In genomic region chr13:112634102-112634501, GRCh38 we compare ENCODE assay signal across 14 cellular contexts.
"Had no signal": no experiment of that assay in that cellular context is flagged by ENCODE, and none has a peak within 500 bp of the region (broad histone marks: within the 10 kb centered on the region; RNA-seq: fewer than 3 reads in every experiment).

No MANE protein-coding gene starts in this region.

- H3K36me3 Mint-ChIP-seq: mesothelial cell of epicardium, natural killer cell had no signal

- H3K9me3 ChIP-seq: esophagus muscularis mucosa, gastrocnemius medialis, heart right ventricle, tibial nerve had no signal

- H3K36me3 ChIP-seq: esophagus muscularis mucosa, gastrocnemius medialis, heart right ventricle, tibial nerve had no signal

- ATAC-seq: gastrocnemius medialis, heart right ventricle, left lobe of liver, natural killer cell had no signal

- H3K4me1 Mint-ChIP-seq: natural killer cell, neural crest cell had no signal

- H3K27ac Mint-ChIP-seq: mesothelial cell of epicardium, natural killer cell had no signal

- H3K4me3 ChIP-seq: esophagus muscularis mucosa, gastrocnemius medialis, heart right ventricle, tibial nerve had no signal

- H3K4me3 Mint-ChIP-seq: mesothelial cell of epicardium, natural killer cell, neural crest cell had no signal

- DNase-seq: effector memory CD4-positive, alpha-beta T cell; gastrocnemius medialis; heart right ventricle; hypothalamus; natural killer cell; small intestine; stimulated activated CD4-positive, alpha-beta T cell treated with anti-CD3 and anti-CD28 coated beads, Interleukin-2, amount 100 ng/mL, for 48 hours; stimulated activated naive CD4-positive, alpha-beta T cell treated with Interleukin-2 at 50 U/mL for 16 hours had no signal

- H3K27ac ChIP-seq: epithelial cell of prostate, esophagus muscularis mucosa, gastrocnemius medialis, heart right ventricle, tibial nerve had no signal

- H3K4me1 ChIP-seq: esophagus muscularis mucosa, gastrocnemius medialis, heart right ventricle, tibial nerve had no signal

- H3K9me3 Mint-ChIP-seq: mesothelial cell of epicardium, natural killer cell, neural crest cell had no signal
